Comparison of ENCODE assay signal across 1 cellular context in genomic region chr21:33588485-33589335, GRCh38.
TF ChIP-seq lines count a peak whose summit lies in the region.

Gene DONSON (minus strand): TSS chr21:33588684. CDS start chr21:33588641, 43 bp downstream.

TF ChIP-seq in HepG2, 621 proteins besides CTCF, POLR2A, EP300 and RAD21 (continued from another document and continues in another):
- TF ChIP-seq, protein P1, sequence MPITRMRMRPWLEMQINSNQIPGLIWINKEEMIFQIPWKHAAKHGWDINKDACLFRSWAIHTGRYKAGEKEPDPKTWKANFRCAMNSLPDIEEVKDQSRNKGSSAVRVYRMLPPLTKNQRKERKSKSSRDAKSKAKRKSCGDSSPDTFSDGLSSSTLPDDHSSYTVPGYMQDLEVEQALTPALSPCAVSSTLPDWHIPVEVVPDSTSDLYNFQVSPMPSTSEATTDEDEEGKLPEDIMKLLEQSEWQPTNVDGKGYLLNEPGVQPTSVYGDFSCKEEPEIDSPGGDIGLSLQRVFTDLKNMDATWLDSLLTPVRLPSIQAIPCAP (CRISPR knock-in tag; IDR thresholded peaks at IDR 0.05; ENCODE audit: low read depth), result 0 out of 2 replicates have a peak, but pooled peaks have one; percentile 56
- TF ChIP-seq ARNT2 (CRISPR knock-in tag; IDR thresholded peaks at IDR 0.05; ENCODE audit: low read depth), result peak; percentile 86
- TF ChIP-seq ELF3 (CRISPR knock-in tag; IDR thresholded peaks at IDR 0.05), result 0 out of 2 replicates have a peak, but pooled peaks have one; percentile 16
- TF ChIP-seq ATAD3A (CRISPR knock-in tag; IDR thresholded peaks at IDR 0.05), result no peak
- no peak for TF ChIP-seq ZNF432 (CRISPR knock-in tag; IDR thresholded peaks at IDR 0.05; ENCODE audit: borderline replicate concordance)
- TF ChIP-seq KMT2B (CRISPR knock-in tag; IDR thresholded peaks at IDR 0.05), result peak; percentile 58; the same call in 1 of the 2 replicates
- no peak for TF ChIP-seq SRF (IDR thresholded peaks at IDR 0.05; ENCODE audit: low read depth, low read length)
- TF ChIP-seq YEATS4 (CRISPR knock-in tag; IDR thresholded peaks at IDR 0.05; ENCODE audit: borderline replicate concordance), result peak; percentile 90; the same call in 1 of the 2 replicates
- no peak for TF ChIP-seq FOXK1 (CRISPR knock-in tag; IDR thresholded peaks at IDR 0.05; ENCODE audit: borderline replicate concordance, low read depth)
- TF ChIP-seq HNRNPUL1 (IDR thresholded peaks at IDR 0.05; ENCODE audit: low read depth, low read length), result no peak
- no peak for TF ChIP-seq ZNF670 (CRISPR knock-in tag; IDR thresholded peaks at IDR 0.05; ENCODE audit: borderline replicate concordance)
- TF ChIP-seq ZNF280B (CRISPR knock-in tag; IDR thresholded peaks at IDR 0.05; ENCODE audit: borderline replicate concordance), result peak; percentile 80; the same call in 1 of the 2 replicates
- TF ChIP-seq HMG20B (CRISPR knock-in tag; conservative IDR thresholded peaks at IDR 0.05), result no peak
- no peak for TF ChIP-seq KLF9 (CRISPR knock-in tag; IDR thresholded peaks at IDR 0.05; ENCODE audit: low read depth)
- no peak for TF ChIP-seq ZKSCAN1 (IDR thresholded peaks at IDR 0.05; ENCODE audit: low read length)
- TF ChIP-seq ZNF263 (CRISPR knock-in tag; IDR thresholded peaks at IDR 0.05), result peak; percentile 69; the same call in 1 of the 2 replicates
- TF ChIP-seq ZNF24 (IDR thresholded peaks at IDR 0.05), result no peak
- 0 out of 2 replicates have a peak, but pooled peaks have one; percentile 33 for TF ChIP-seq ZNF503 (CRISPR knock-in tag; IDR thresholded peaks at IDR 0.05)
- no peak for TF ChIP-seq JUNB (CRISPR knock-in tag; IDR thresholded peaks at IDR 0.05; ENCODE audit: borderline replicate concordance)
- TF ChIP-seq PHF20 (CRISPR knock-in tag; IDR thresholded peaks at IDR 0.05), result no peak; the same call in 1 of the 2 replicates
- TF ChIP-seq ZNF282 (IDR thresholded peaks at IDR 0.05; ENCODE audit: partially characterized antibody), result no peak
- peak; percentile 78 for TF ChIP-seq RBFOX2 (IDR thresholded peaks at IDR 0.05; ENCODE audit: low read depth, low read length)
- TF ChIP-seq EHMT2 (IDR thresholded peaks at IDR 0.05; ENCODE audit: borderline replicate concordance, low read depth, low read length), result no peak
- peak; percentile 40; the same call in 1 of the 2 replicates for TF ChIP-seq KLF11 (CRISPR knock-in tag; IDR thresholded peaks at IDR 0.05)
- no peak for TF ChIP-seq SCMH1 (CRISPR knock-in tag; IDR thresholded peaks at IDR 0.05; ENCODE audit: borderline replicate concordance)
- TF ChIP-seq ZNF772 (CRISPR knock-in tag; IDR thresholded peaks at IDR 0.05), result no peak; the same call in 1 of the 2 replicates
- no peak for TF ChIP-seq SOX5 (CRISPR knock-in tag; IDR thresholded peaks at IDR 0.05; ENCODE audit: borderline replicate concordance)
- TF ChIP-seq, protein P2, sequence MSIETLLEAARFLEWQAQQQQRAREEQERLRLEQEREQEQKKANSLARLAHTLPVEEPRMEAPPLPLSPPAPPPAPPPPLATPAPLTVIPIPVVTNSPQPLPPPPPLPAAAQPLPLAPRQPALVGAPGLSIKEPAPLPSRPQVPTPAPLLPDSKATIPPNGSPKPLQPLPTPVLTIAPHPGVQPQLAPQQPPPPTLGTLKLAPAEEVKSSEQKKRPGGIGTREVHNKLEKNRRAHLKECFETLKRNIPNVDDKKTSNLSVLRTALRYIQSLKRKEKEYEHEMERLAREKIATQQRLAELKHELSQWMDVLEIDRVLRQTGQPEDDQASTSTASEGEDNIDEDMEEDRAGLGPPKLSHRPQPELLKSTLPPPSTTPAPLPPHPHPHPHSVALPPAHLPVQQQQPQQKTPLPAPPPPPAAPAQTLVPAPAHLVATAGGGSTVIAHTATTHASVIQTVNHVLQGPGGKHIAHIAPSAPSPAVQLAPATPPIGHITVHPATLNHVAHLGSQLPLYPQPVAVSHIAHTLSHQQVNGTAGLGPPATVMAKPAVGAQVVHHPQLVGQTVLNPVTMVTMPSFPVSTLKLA (IDR thresholded peaks at IDR 0.05), result no peak
- TF ChIP-seq ZFYVE20 (CRISPR knock-in tag; IDR thresholded peaks at IDR 0.05; ENCODE audit: borderline replicate concordance, low read depth), result no peak
- TF ChIP-seq HDAC6 (IDR thresholded peaks at IDR 0.05; ENCODE audit: low read depth, low read length), result no peak
- no peak for TF ChIP-seq ZNF20 (CRISPR knock-in tag; IDR thresholded peaks at IDR 0.05)
- TF ChIP-seq RFX3 (CRISPR knock-in tag; IDR thresholded peaks at IDR 0.05), result no peak
- TF ChIP-seq CEBPB (IDR thresholded peaks at IDR 0.05; ENCODE audit: borderline replicate concordance, low read depth, low read length), result no peak
- TF ChIP-seq ZNF235 (CRISPR knock-in tag; IDR thresholded peaks at IDR 0.05; ENCODE audit: borderline replicate concordance), result peak; percentile 70; the same call in 1 of the 2 replicates
- TF ChIP-seq SP1 (IDR thresholded peaks at IDR 0.05), result no peak
- peak; percentile 64; the same call in 1 of the 2 replicates for TF ChIP-seq SP1 (CRISPR knock-in tag; IDR thresholded peaks at IDR 0.05)
- TF ChIP-seq PAWR (CRISPR knock-in tag; IDR thresholded peaks at IDR 0.05; ENCODE audit: borderline replicate concordance), result 0 out of 2 replicates have a peak, but pooled peaks have one; percentile 69
- peak; percentile 29; the same call in 1 of the 2 replicates for TF ChIP-seq ZSCAN20 (CRISPR knock-in tag; IDR thresholded peaks at IDR 0.05; ENCODE audit: borderline replicate concordance)
- TF ChIP-seq TEAD2 (CRISPR knock-in tag; IDR thresholded peaks at IDR 0.05), result no peak
- TF ChIP-seq SMARCE1 (IDR thresholded peaks at IDR 0.05; ENCODE audit: borderline replicate concordance), result no peak
- TF ChIP-seq WIZ (CRISPR knock-in tag; IDR thresholded peaks at IDR 0.05), result 0 out of 2 replicates have a peak, but pooled peaks have one; percentile 4
- no peak for TF ChIP-seq MED8 (CRISPR knock-in tag; IDR thresholded peaks at IDR 0.05; ENCODE audit: insufficient replicate concordance)
- TF ChIP-seq MBD4 (IDR thresholded peaks at IDR 0.05; ENCODE audit: borderline replicate concordance, low read length), result no peak
- TF ChIP-seq ZNF230 (CRISPR knock-in tag; IDR thresholded peaks at IDR 0.05), result 0 out of 2 replicates have a peak, but pooled peaks have one; percentile 61
- TF ChIP-seq ZNF720 (CRISPR knock-in tag; IDR thresholded peaks at IDR 0.05), result no peak
- peak; percentile 80; the same call in 1 of the 2 replicates for TF ChIP-seq ZNF788 (CRISPR knock-in tag; IDR thresholded peaks at IDR 0.05; ENCODE audit: borderline replicate concordance)
- TF ChIP-seq RFXAP (CRISPR knock-in tag; IDR thresholded peaks at IDR 0.05; ENCODE audit: borderline replicate concordance), result peak; percentile 90; the same call in 1 of the 2 replicates
- no peak for TF ChIP-seq GABPA (IDR thresholded peaks at IDR 0.05; ENCODE audit: low read depth, low read length)
- TF ChIP-seq GABPA (CRISPR knock-in tag; IDR thresholded peaks at IDR 0.05; ENCODE audit: low read depth), result no peak
- TF ChIP-seq, protein P3, sequence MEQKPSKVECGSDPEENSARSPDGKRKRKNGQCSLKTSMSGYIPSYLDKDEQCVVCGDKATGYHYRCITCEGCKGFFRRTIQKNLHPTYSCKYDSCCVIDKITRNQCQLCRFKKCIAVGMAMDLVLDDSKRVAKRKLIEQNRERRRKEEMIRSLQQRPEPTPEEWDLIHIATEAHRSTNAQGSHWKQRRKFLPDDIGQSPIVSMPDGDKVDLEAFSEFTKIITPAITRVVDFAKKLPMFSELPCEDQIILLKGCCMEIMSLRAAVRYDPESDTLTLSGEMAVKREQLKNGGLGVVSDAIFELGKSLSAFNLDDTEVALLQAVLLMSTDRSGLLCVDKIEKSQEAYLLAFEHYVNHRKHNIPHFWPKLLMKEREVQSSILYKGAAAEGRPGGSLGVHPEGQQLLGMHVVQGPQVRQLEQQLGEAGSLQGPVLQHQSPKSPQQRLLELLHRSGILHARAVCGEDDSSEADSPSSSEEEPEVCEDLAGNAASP (CRISPR knock-in tag; IDR thresholded peaks at IDR 0.05; ENCODE audit: borderline replicate concordance), result peak; percentile 86; the same call in 1 of the 2 replicates
- TF ChIP-seq GATAD2A (CRISPR knock-in tag; IDR thresholded peaks at IDR 0.05), result peak; percentile 80
- TF ChIP-seq EZH2 (conservative IDR thresholded peaks at IDR 0.05; ENCODE audit: low read depth, low read length), result no peak
- TF ChIP-seq, protein P4, sequence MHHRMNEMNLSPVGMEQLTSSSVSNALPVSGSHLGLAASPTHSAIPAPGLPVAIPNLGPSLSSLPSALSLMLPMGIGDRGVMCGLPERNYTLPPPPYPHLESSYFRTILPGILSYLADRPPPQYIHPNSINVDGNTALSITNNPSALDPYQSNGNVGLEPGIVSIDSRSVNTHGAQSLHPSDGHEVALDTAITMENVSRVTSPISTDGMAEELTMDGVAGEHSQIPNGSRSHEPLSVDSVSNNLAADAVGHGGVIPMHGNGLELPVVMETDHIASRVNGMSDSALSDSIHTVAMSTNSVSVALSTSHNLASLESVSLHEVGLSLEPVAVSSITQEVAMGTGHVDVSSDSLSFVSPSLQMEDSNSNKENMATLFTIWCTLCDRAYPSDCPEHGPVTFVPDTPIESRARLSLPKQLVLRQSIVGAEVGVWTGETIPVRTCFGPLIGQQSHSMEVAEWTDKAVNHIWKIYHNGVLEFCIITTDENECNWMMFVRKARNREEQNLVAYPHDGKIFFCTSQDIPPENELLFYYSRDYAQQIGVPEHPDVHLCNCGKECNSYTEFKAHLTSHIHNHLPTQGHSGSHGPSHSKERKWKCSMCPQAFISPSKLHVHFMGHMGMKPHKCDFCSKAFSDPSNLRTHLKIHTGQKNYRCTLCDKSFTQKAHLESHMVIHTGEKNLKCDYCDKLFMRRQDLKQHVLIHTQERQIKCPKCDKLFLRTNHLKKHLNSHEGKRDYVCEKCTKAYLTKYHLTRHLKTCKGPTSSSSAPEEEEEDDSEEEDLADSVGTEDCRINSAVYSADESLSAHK (CRISPR knock-in tag; IDR thresholded peaks at IDR 0.05; ENCODE audit: borderline replicate concordance), result no peak
- TF ChIP-seq CC2D1A (CRISPR knock-in tag; IDR thresholded peaks at IDR 0.05), result no peak
- no peak for TF ChIP-seq PHB2 (IDR thresholded peaks at IDR 0.05; ENCODE audit: partially characterized antibody)
- TF ChIP-seq SPEN (CRISPR knock-in tag; IDR thresholded peaks at IDR 0.05; ENCODE audit: low read depth), result peak; percentile 80
- no peak; the same call in 1 of the 2 replicates for TF ChIP-seq IRX3 (CRISPR knock-in tag; IDR thresholded peaks at IDR 0.05; ENCODE audit: borderline replicate concordance, low read depth)
- no peak; the same call in 1 of the 2 replicates for TF ChIP-seq YEATS2 (CRISPR knock-in tag; IDR thresholded peaks at IDR 0.05; ENCODE audit: borderline replicate concordance)
- TF ChIP-seq SNAPC4 (CRISPR knock-in tag; IDR thresholded peaks at IDR 0.05), result no peak
- TF ChIP-seq ZMYM3 (CRISPR knock-in tag; IDR thresholded peaks at IDR 0.05), result no peak
